In genomic region chr18:77133051-77133919, GRCh38 we compare ENCODE assay signal across 8 cellular contexts. TPM values are rescaled to one million over a fixed set of nuclear protein-coding genes. Genes with fewer than 3 reads are reported as not detected.
DNase-seq lines count a peak whose midpoint lies in the region; ATAC-seq and TF ChIP-seq lines count a peak whose summit lies in the region.

No MANE protein-coding gene starts in this region.

- peaks cover 4% of the 10 kb centered on the region for H3K36me3 Mint-ChIP-seq in endothelial cell (ENCODE audit: low read depth, unreplicated experiment)
- peaks cover 0 to 10% (median 0%) of the 10 kb centered on the region in 3 donors for H3K36me3 Mint-ChIP-seq in naive thymus-derived CD8-positive, alpha-beta T cell

- DNase-seq in NT2/D1 (ENCODE audit: low read depth, low spot score), result no peak
- peak; percentile 28 for DNase-seq in endothelial cell (ENCODE audit: low spot score)
- DNase-seq in naive thymus-derived CD8-positive, alpha-beta T cell, result peak in 1 of 10 donors; percentile 34
- DNase-seq in GM20000 (ENCODE audit: low spot score), result no peak
- no peak for DNase-seq in SKM-1 (lab: John Stamatoyannopoulos, UW; ENCODE audit: unreplicated experiment)
- DNase-seq in KG1 (lab: John Stamatoyannopoulos, UW), result no peak

- ATAC-seq in GM18909 (IDR thresholded peaks at IDR 0.05; ENCODE audit: poor library complexity, unreplicated experiment) (peak; percentile 2), GM19452 (IDR thresholded peaks at IDR 0.05; ENCODE audit: unreplicated experiment) (no peak)
- peak; percentile 5 to 13 for ATAC-seq in naive thymus-derived CD8-positive, alpha-beta T cell

- peaks cover 14% of the 10 kb centered on the region for H3K27me3 Mint-ChIP-seq in endothelial cell (ENCODE audit: unreplicated experiment)
- no peaks in the 10 kb centered on the region for H3K27me3 Mint-ChIP-seq in naive thymus-derived CD8-positive, alpha-beta T cell

- peak overlapping the region; percentile 42 for H3K4me3 ChIP-seq in NT2/D1 (ENCODE audit: insufficient read length, low read depth)

- H3K27ac Mint-ChIP-seq in endothelial cell (ENCODE audit: unreplicated experiment), result no peak overlapping the region
- H3K27ac Mint-ChIP-seq in naive thymus-derived CD8-positive, alpha-beta T cell, result peak overlapping the region; percentile 84 to 97 (median 92)

- peak overlapping the region; percentile 76 for H3K9ac ChIP-seq in NT2/D1 (ENCODE audit: insufficient read length, low read depth)

- H3K4me3 Mint-ChIP-seq in endothelial cell (ENCODE audit: unreplicated experiment), result peak overlapping the region; percentile 68
- peak overlapping the region; percentile 64 to 90 (median 86) for H3K4me3 Mint-ChIP-seq in naive thymus-derived CD8-positive, alpha-beta T cell

- TF ChIP-seq CTCF in endothelial cell (IDR thresholded peaks at IDR 0.05; ENCODE audit: unreplicated experiment) (no peak), GM20000 (IDR thresholded peaks at IDR 0.05; ENCODE audit: extremely low read depth, missing control alignments) (no peak)

- POLR2A ChIA-PET in naive thymus-derived CD8-positive, alpha-beta T cell (lab: Charles Lee), result interaction anchor here (0.9 to 5.2 kb wide), 13 partner anchors 8 to 79 kb away, joined by 3 to 43 read pairs (median 18); no protein-coding TSS in a partner anchor

- no peaks in the 10 kb centered on the region for H3K36me3 ChIP-seq in NT2/D1 (ENCODE audit: insufficient read depth, insufficient read length, low read length)

- H3K9me3 Mint-ChIP-seq in endothelial cell (ENCODE audit: unreplicated experiment), result peaks cover 5% of the 10 kb centered on the region
- H3K9me3 Mint-ChIP-seq in naive thymus-derived CD8-positive, alpha-beta T cell, result peaks cover 0 to 2% (median 0%) of the 10 kb centered on the region in 9 donors

- peaks cover 63% of the 10 kb centered on the region for H3K27me3 ChIP-seq in NT2/D1 (ENCODE audit: insufficient read depth, insufficient read length)

- peaks cover 14% of the 10 kb centered on the region for H3K4me1 Mint-ChIP-seq in endothelial cell (ENCODE audit: unreplicated experiment)
- peaks cover 28 to 58% (median 53%) of the 10 kb centered on the region in 4 donors for H3K4me1 Mint-ChIP-seq in naive thymus-derived CD8-positive, alpha-beta T cell

- no peaks in the 10 kb centered on the region for H3K9me3 ChIP-seq in NT2/D1 (ENCODE audit: insufficient read depth, low read length)

- peaks cover 3% of the 10 kb centered on the region for H3K4me1 ChIP-seq in NT2/D1 (ENCODE audit: insufficient read depth, insufficient read length)

RNA-seq across cellular contexts. Expression of gene MBP, which starts 0.7 kb away (rescaled TPM):
- 9.7 TPM for total RNA-seq in endothelial cell (ENCODE audit: unreplicated experiment)
- total RNA-seq in naive thymus-derived CD8-positive, alpha-beta T cell, result 100 to 1,000 TPM in 1 of 2 experiments, 10 to 100 TPM in 1; 99.9 to 108 TPM
- polyA plus RNA-seq in naive thymus-derived CD8-positive, alpha-beta T cell, result 100 to 1,000 TPM in 2 of 3 donors, 10 to 100 TPM in 1; 89.2 to 148 (median 105) TPM
